ENCODE assay signal across 8 cellular contexts in the genomic region with DNA sequence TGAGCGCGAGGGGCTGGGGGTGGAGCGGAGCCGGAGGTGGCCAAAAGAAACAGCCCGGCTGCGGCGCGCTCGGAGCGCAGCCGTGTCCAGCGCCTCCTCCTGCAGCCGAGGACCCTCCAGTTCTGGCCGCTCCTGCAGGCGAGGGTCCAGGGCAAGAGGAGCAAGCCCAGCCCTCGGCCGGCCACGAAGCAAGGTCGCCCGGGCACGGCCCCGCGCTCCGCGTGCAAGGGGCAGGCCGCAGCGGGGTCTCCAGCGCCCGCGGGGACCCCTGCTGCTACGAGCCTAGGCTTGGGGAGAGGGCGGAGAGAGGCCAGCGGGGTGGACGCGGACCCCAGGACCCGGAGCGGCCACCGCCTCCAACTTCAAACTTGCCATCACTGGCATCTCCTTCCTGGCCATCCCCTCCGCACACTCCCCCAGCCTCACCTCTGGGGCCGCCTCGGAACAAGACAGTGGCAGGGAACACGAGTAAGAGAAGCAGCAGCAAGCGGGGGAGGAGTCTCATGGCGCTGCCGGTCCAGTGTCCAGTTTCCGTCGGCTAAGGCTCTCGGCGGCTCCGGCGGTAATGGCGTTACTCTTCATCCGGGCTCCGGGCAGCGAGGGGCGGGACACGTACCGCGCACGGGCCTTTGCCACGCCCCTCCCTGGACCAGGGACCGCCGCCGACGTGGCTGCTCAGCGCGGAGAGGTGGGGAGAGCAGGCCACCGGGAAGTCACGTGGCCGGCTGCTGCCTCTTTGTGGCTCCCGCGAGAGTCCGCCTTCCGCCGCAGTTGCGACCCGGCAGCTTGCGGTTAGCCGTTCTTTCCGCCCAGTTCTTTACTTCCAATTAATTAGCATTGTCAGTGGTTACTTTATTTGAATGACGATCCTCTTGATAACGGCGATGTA. TPM values are rescaled to one million over a fixed set of nuclear protein-coding genes. Genes with fewer than 3 reads are reported as not detected.
DNase-seq lines count a peak whose midpoint lies in the region; ATAC-seq and TF ChIP-seq lines count a peak whose summit lies in the region.

Gene SSR1, minus strand, starts transcription at position 584 of the 889 bp plus-strand sequence. Its CDS starts 79 bp downstream, at position 505.

- peak in 3 of 4 donors; percentile 36 to 90 (median 69) for TF ChIP-seq POLR2A in upper lobe of left lung (IDR thresholded peaks at IDR 0.05)

- H3K27ac ChIP-seq in heart right ventricle = peak within 1 kb of the TSS; percentile 80 to 99 (median 96)
- H3K27ac ChIP-seq in upper lobe of left lung = peak within 1 kb of the TSS; percentile 92 to 97 (median 96)

- H3K4me3 ChIP-seq in heart right ventricle = peak within 1 kb of the TSS; percentile 75 to 100 (median 97)
- peak within 1 kb of the TSS; percentile 90 to 100 (median 100) for H3K4me3 ChIP-seq in upper lobe of left lung

- H3K4me1 ChIP-seq in heart right ventricle (peaks cover 6 to 55% (median 30%) of the 10 kb centered on the region in 9 donors), upper lobe of left lung (peaks cover 15 to 38% (median 32%) of the 10 kb centered on the region in 4 donors)

- in situ Hi-C loops in GM13976 (cut with MboI; ENCODE audit: low sequenced_read_pairs, unreplicated experiment) = no loop called here

- intact Hi-C loops in T-helper 1 cell treated with Interleukin-12 subunit alpha and Interleukin-12 subunit beta and Interleukin-4 antibody, amounts not matched to agents 30 ng/mL and 1 ng/mL, for 36 hours (cut with micrococcal nuclease) = loop anchor here (1.0 to 2.0 kb wide), 10 partner anchors 31 to 1122 kb away; partner anchors contain the start of genes BLOC1S5, CAGE1, EEF1E1 and RIOK1
- intact Hi-C loops in heart right ventricle (cut with DNase I) = loop anchor here in 7 of 10 donors (2.0 to 10.0 kb wide), 5 partner anchors 72 to 284 kb away; partner anchors contain the start of genes CAGE1 (in 7 of the 7), RIOK1 (in 7 of the 7) and SNRNP48 (in 1 of the 7)
- intact Hi-C loops in posterior cingulate gyrus (cut with DNase I) = loop anchor here (1.0 kb wide), 1 partner anchor 76 kb away; the partner anchor contains the start of genes CAGE1 and RIOK1

- TF ChIP-seq EP300 in upper lobe of left lung (IDR thresholded peaks at IDR 0.05) = peak in 1 of 4 donors; percentile 91

- H3K27me3 ChIP-seq in heart right ventricle (no peaks in the 10 kb centered on the region), upper lobe of left lung (no peaks in the 10 kb centered on the region)

- WGBS in heart right ventricle, 2 donors = 0% methylated on average over 78 to 83 of the region's 83 CpGs
- WGBS in upper lobe of left lung, 2 donors = 0 to 1% methylated on average over 23 to 55 of the region's 83 CpGs

- H3K36me3 ChIP-seq in heart right ventricle = peaks cover 0 to 26% (median 11%) of the 10 kb centered on the region in 9 donors
- peaks cover 0 to 24% (median 15%) of the 10 kb centered on the region in 4 donors for H3K36me3 ChIP-seq in upper lobe of left lung

- H3K9me3 ChIP-seq in heart right ventricle (no peaks in the 10 kb centered on the region), upper lobe of left lung (no peaks in the 10 kb centered on the region)

- ATAC-seq in HG02870 (IDR thresholded peaks at IDR 0.05; ENCODE audit: unreplicated experiment) (peak; percentile 97), heart right ventricle (peak; percentile 100), upper lobe of left lung (ENCODE audit: low FRiP score in 2 of 2) (peak; percentile 100)

- DNase-seq in GM13976 (ENCODE audit: low spot score) = peak; percentile 100
- peak; percentile 94 for DNase-seq in NCI-H146 treated with DMSO at 0.1 percent for 48 hours (lab: John Stamatoyannopoulos, UW; ENCODE audit: unreplicated experiment)
- DNase-seq in amniotic epithelial cell (ENCODE audit: low read depth) = peak; percentile 94
- peak; percentile 97 to 98 for DNase-seq in heart right ventricle
- DNase-seq in posterior cingulate gyrus = peak; percentile 97 to 100 (median 99)
- DNase-seq in upper lobe of left lung = peak; percentile 98 to 99

- TF ChIP-seq CTCF in GM13976 (IDR thresholded peaks at IDR 0.05; ENCODE audit: borderline replicate concordance, control extremely low read depth, extremely low read depth, insufficient read depth, missing control alignments) (no peak), heart right ventricle (IDR thresholded peaks at IDR 0.05) (no peak), upper lobe of left lung (IDR thresholded peaks at IDR 0.05) (peak in 1 of 6 experiments; percentile 18)

RNA-seq across cellular contexts. Expression of gene SSR1, which starts in this region (rescaled TPM):
- total RNA-seq in T-helper 1 cell treated with Interleukin-12 subunit alpha and Interleukin-12 subunit beta and Interleukin-4 antibody, amounts not matched to agents 30 ng/mL and 1 ng/mL, for 36 hours = 171 and 176 TPM in 2 replicates
- 10 to 100 TPM; 50.9 to 80.5 (median 62.5) TPM for total RNA-seq in heart right ventricle
- 10 to 100 TPM in 1 of 2 donors, 1 to 10 TPM in 1; 8.3 to 42.4 TPM for polyA plus RNA-seq in heart right ventricle
- 100 to 1,000 TPM in 2 of 6 donors, 10 to 100 TPM in 4; 14.5 to 135 (median 57.7) TPM for total RNA-seq in upper lobe of left lung

Comparison
In these comparisons a context has a peak if more than half of its experiments do, and no peak if none do; other contexts are left out.
1. Peak in every context shown above with its lines: DNase-seq, ATAC-seq, H3K4me3 ChIP-seq and H3K27ac ChIP-seq.